ENCODE assay signal across 17 cellular contexts in genomic region chr6:17098538-17098937, GRCh38. TPM values are rescaled to one million over a fixed set of nuclear protein-coding genes. Genes with fewer than 3 reads are reported as not detected.
DNase-seq lines count a peak whose midpoint lies in the region; ATAC-seq, FAIRE-seq and TF ChIP-seq lines count a peak whose summit lies in the region.
"Had no signal": no experiment of that assay in that cellular context is flagged by ENCODE, and none has a peak within 500 bp of the region (broad histone marks: within the 10 kb centered on the region; RNA-seq: fewer than 3 reads in every experiment).

No MANE protein-coding gene starts in this region.

- no peak overlapping the region for H3K14ac ChIP-seq in mesenchymal stem cell (ENCODE audit: low read length in 2 of 2)

- DNase-seq in EL (peak; percentile 59), MG63 (peak; percentile 20), bronchial epithelial cell (ENCODE audit: low read depth) (peak; percentile 51), mesenchymal stem cell (peak; percentile 50), NAMALWA (ENCODE audit: low spot score) (no peak), DMS153 treated with DMSO at 0.1 percent for 48 hours (lab: John Stamatoyannopoulos, UW; ENCODE audit: unreplicated experiment) (no peak), T-helper 2 cell (no peak), aorta (no peak)
- DNase-seq: activated CD4-positive, alpha-beta T cell treated with anti-CD3 and anti-CD28 coated beads for 4 hours; activated CD8-positive, alpha-beta memory T cell treated with anti-CD3 and anti-CD28 coated beads, Interleukin-2, amount 50 U/mL, for 48 hours; activated naive CD4-positive, alpha-beta T cell; COR-L47; hypothalamus; left cardiac atrium; mucosa of descending colon; NCI-H1048; stimulated activated CD4-positive, alpha-beta T cell treated with anti-CD3 and anti-CD28 coated beads, Interleukin-4, amount 100 ng/mL, for 1 hour had no signal

- H3K18ac ChIP-seq in mesenchymal stem cell (ENCODE audit: low read depth in 1 of 2, low read length in 2 of 2), result no peak overlapping the region

- H3K23ac ChIP-seq in mesenchymal stem cell (ENCODE audit: low read length in 2 of 2), result no peak overlapping the region

- H2AK5ac ChIP-seq in mesenchymal stem cell (ENCODE audit: low read length, severe bottlenecking), result no peak overlapping the region

- H3K79me1 ChIP-seq in mesenchymal stem cell (replicated peaks; ENCODE audit: low read length, poor library complexity, severe bottlenecking), result no peaks in the 10 kb centered on the region

- no peak overlapping the region for H3K4me2 ChIP-seq in mesenchymal stem cell (ENCODE audit: low read length, poor library complexity, severe bottlenecking)

- ATAC-seq in aorta (ENCODE audit: low FRiP score), result no peak
- ATAC-seq: mucosa of descending colon had no signal

- no peak overlapping the region for H2BK12ac ChIP-seq in mesenchymal stem cell (ENCODE audit: low read length in 2 of 2)

- H4K8ac ChIP-seq in mesenchymal stem cell (ENCODE audit: low read length), result no peak overlapping the region

- no peak overlapping the region for H3K4ac ChIP-seq in mesenchymal stem cell (ENCODE audit: low read depth in 1 of 2, low read length in 2 of 2)

- no peak overlapping the region for H3K9ac ChIP-seq in mesenchymal stem cell (ENCODE audit: low read length)

- no peak for TF ChIP-seq CTCF in bronchial epithelial cell (IDR thresholded peaks at IDR 0.05; ENCODE audit: insufficient read depth, low read length, severe bottlenecking)

- H3K36me3 ChIP-seq in MG63 (no peaks in the 10 kb centered on the region), bronchial epithelial cell (ENCODE audit: control insufficient read depth, insufficient read depth, low read length) (no peaks in the 10 kb centered on the region), mesenchymal stem cell (ENCODE audit: control insufficient read depth in 1 of 2, insufficient read depth in 2 of 2, low read depth in 1 of 2, low read length in 2 of 2) (no peaks in the 10 kb centered on the region), aorta (ENCODE audit: control insufficient read depth in 1 of 2, insufficient read depth in 2 of 2, low read length in 1 of 2) (no peaks in the 10 kb centered on the region)

- H4K91ac ChIP-seq in mesenchymal stem cell (ENCODE audit: low read length), result no peak overlapping the region

- H3K4me3 ChIP-seq in MG63, result no peak overlapping the region
- H3K4me3 ChIP-seq in bronchial epithelial cell (ENCODE audit: low read depth, low read length), result no peak overlapping the region
- no peak overlapping the region for H3K4me3 ChIP-seq in mesenchymal stem cell (ENCODE audit: insufficient read depth in 1 of 2, low read depth in 1 of 2, low read length in 2 of 2)
- H3K4me3 ChIP-seq in aorta (ENCODE audit: low read length in 2 of 2), result no peak overlapping the region
- H3K4me3 ChIP-seq: mucosa of descending colon had no signal

- no peak overlapping the region for H2BK120ac ChIP-seq in mesenchymal stem cell (ENCODE audit: low read depth, low read length)

- 35% methylated on average over 3 of the region's 4 CpGs for WGBS in mesenchymal stem cell
- WGBS in aorta, 2 donors, result 71 to 78% methylated on average over 4 of the region's 4 CpGs

- no peak for FAIRE-seq in bronchial epithelial cell (lab: Jason Lieb, UNC)

- H3K4me1 ChIP-seq in mesenchymal stem cell (ENCODE audit: control insufficient read depth, insufficient read depth, low read depth, low read length), result peaks cover 9% of the 10 kb centered on the region
- no peaks in the 10 kb centered on the region for H3K4me1 ChIP-seq in aorta (ENCODE audit: control insufficient read depth in 1 of 2, insufficient read depth in 2 of 2, low read length in 2 of 2)

- no peak overlapping the region for H2AFZ ChIP-seq in mesenchymal stem cell (ENCODE audit: low read depth, low read length)

- no peak overlapping the region for H2BK15ac ChIP-seq in mesenchymal stem cell (ENCODE audit: low read depth, poor library complexity, severe bottlenecking)

- H3K27ac ChIP-seq in mesenchymal stem cell (ENCODE audit: low read length, poor library complexity, severe bottlenecking), result no peak overlapping the region
- no peak overlapping the region for H3K27ac ChIP-seq in aorta (ENCODE audit: low read depth in 1 of 2, low read length in 2 of 2)

- H3K27me3 ChIP-seq in MG63 (peaks cover 4% of the 10 kb centered on the region), bronchial epithelial cell (ENCODE audit: control insufficient read depth, insufficient read depth, low read length) (peaks cover 10% of the 10 kb centered on the region), mesenchymal stem cell (ENCODE audit: control insufficient read depth in 1 of 2, insufficient read depth in 1 of 2, low read length in 2 of 2) (peaks cover 36 to 48% of the 10 kb centered on the region in 2 experiments), aorta (ENCODE audit: control insufficient read depth in 1 of 2, insufficient read depth in 2 of 2, low read length in 1 of 2) (no peaks in the 10 kb centered on the region)

- no peak overlapping the region for H2BK5ac ChIP-seq in mesenchymal stem cell (ENCODE audit: low read depth, low read length, poor library complexity, severe bottlenecking)

- intact Hi-C loops in aorta (cut with DNase I), result no loop called here

- H3K9me3 ChIP-seq in MG63 (no peaks in the 10 kb centered on the region), mesenchymal stem cell (ENCODE audit: control insufficient read depth, low read length) (no peaks in the 10 kb centered on the region), aorta (ENCODE audit: control insufficient read depth, low read length) (no peaks in the 10 kb centered on the region)
- H3K9me3 ChIP-seq: mucosa of descending colon had no signal

RNA-seq across cellular contexts. Expression of gene STMND1, which starts 3.3 kb away (rescaled TPM):
- total RNA-seq in MG63 (2014; rRNA removed; shearing (Covaris generic); ENCODE audit: low replicate concordance), result not detected in 2 replicates
- total RNA-seq in bronchial epithelial cell (not detected in 2 replicates), aorta (not detected)
- polyA plus RNA-seq in mesenchymal stem cell (2013, experiment 1 of 2), result not detected
- polyA plus RNA-seq in mesenchymal stem cell (2013, experiment 2 of 2), result not detected
- polyA plus RNA-seq in aorta, result not detected
- total RNA-seq: left cardiac atrium had no signal

Comparison
In these comparisons a context has a peak if more than half of its experiments do, and no peak if none do; other contexts are left out.
1. DNase-seq: peak in EL (single experiment), MG63 (single experiment), bronchial epithelial cell (single experiment) and mesenchymal stem cell (single experiment); none in NAMALWA (single experiment), DMS153 treated with DMSO at 0.1 percent for 48 hours (single experiment), T-helper 2 cell (0 of 5) and aorta (0 of 2).